Comparison of ENCODE assay signal across 24 cellular contexts in genomic region chr1:43083375-43083774, GRCh38.
"Had no signal": no experiment of that assay in that cellular context is flagged by ENCODE, and none has a peak within 500 bp of the region (broad histone marks: within the 10 kb centered on the region; RNA-seq: fewer than 3 reads in every experiment).

No MANE protein-coding gene starts in this region.

- H3K9me3 ChIP-seq: left ventricle myocardium inferior, neutrophil, psoas muscle, spleen, suprapubic skin, thoracic aorta, tibial artery, upper lobe of right lung had no signal

- H3K36me3 ChIP-seq: left ventricle myocardium inferior, neural progenitor cell, neutrophil, spleen, suprapubic skin, thoracic aorta, tibial artery, upper lobe of right lung had no signal

- H3K4me3 ChIP-seq: hepatocyte, left ventricle myocardium inferior, lung, neural progenitor cell, psoas muscle, spleen, suprapubic skin, thoracic aorta, tibial artery, upper lobe of right lung had no signal

- H3K4me3 Mint-ChIP-seq: mesothelial cell of epicardium; naive B cell; natural killer cell; nephron progenitor cell; neural progenitor cell; stimulated activated effector memory CD8-positive, alpha-beta T cell treated with anti-CD3 and anti-CD28 coated beads, Interleukin-12 subunit alpha, Interleukin-12 subunit beta, amount 100 ng/mL, for 72 hours; stimulated activated naive CD8-positive, alpha-beta T cell treated with anti-CD3 and anti-CD28 coated beads, Interleukin-15, Interleukin-2, amounts not matched to agents 100 ng/mL and 50 ng/mL, for 24 hours had no signal

- DNase-seq: islet precursor cell; left ventricle myocardium inferior; mesendoderm; naive B cell; natural killer cell; nephron progenitor cell; occipital lobe; psoas muscle; small intestine; spleen; stimulated activated CD4-positive, alpha-beta T cell treated with anti-CD3 and anti-CD28 coated beads, Interleukin-4, amount 100 ng/mL, for 24 hours; stimulated activated naive CD4-positive, alpha-beta T cell; tibial artery; upper lobe of right lung had no signal

- H3K36me3 Mint-ChIP-seq: mesothelial cell of epicardium; naive B cell; natural killer cell; neural progenitor cell; stimulated activated effector memory CD8-positive, alpha-beta T cell treated with anti-CD3 and anti-CD28 coated beads, Interleukin-12 subunit alpha, Interleukin-12 subunit beta, amount 100 ng/mL, for 72 hours had no signal

- H3K27ac Mint-ChIP-seq: mesothelial cell of epicardium; naive B cell; natural killer cell; nephron progenitor cell; neural progenitor cell; stimulated activated effector memory CD8-positive, alpha-beta T cell treated with anti-CD3 and anti-CD28 coated beads, Interleukin-12 subunit alpha, Interleukin-12 subunit beta, amount 100 ng/mL, for 72 hours; stimulated activated naive CD8-positive, alpha-beta T cell treated with anti-CD3 and anti-CD28 coated beads, Interleukin-15, Interleukin-2, amounts not matched to agents 100 ng/mL and 50 ng/mL, for 24 hours had no signal

- H3K9me3 Mint-ChIP-seq: mesothelial cell of epicardium; naive B cell; natural killer cell; stimulated activated effector memory CD8-positive, alpha-beta T cell treated with anti-CD3 and anti-CD28 coated beads, Interleukin-12 subunit alpha, Interleukin-12 subunit beta, amount 100 ng/mL, for 72 hours; stimulated activated naive CD8-positive, alpha-beta T cell treated with anti-CD3 and anti-CD28 coated beads, Interleukin-15, Interleukin-2, amounts not matched to agents 100 ng/mL and 50 ng/mL, for 24 hours had no signal

- H3K4me1 Mint-ChIP-seq: mesothelial cell of epicardium; naive B cell; natural killer cell; nephron progenitor cell; stimulated activated effector memory CD8-positive, alpha-beta T cell treated with anti-CD3 and anti-CD28 coated beads, Interleukin-12 subunit alpha, Interleukin-12 subunit beta, amount 100 ng/mL, for 72 hours had no signal

- H3K27ac ChIP-seq: hepatocyte, left ventricle myocardium inferior, neural progenitor cell, neutrophil, parathyroid adenoma, psoas muscle, spleen, suprapubic skin, thoracic aorta, tibial artery, upper lobe of right lung had no signal

- H3K4me1 ChIP-seq: left ventricle myocardium inferior, parathyroid adenoma, psoas muscle, spleen, suprapubic skin, tibial artery, upper lobe of right lung had no signal
